In genomic region chr3:195270350-195271115, GRCh38 we compare ENCODE assay signal across 8 cellular contexts. TPM values are rescaled to one million over a fixed set of nuclear protein-coding genes. Genes with fewer than 3 reads are reported as not detected.
A peak's percentile ranks its signal among the peaks of the same experiment; 100 is the strongest.
DNase-seq lines count a peak whose midpoint lies in the region; ATAC-seq and TF ChIP-seq lines count a peak whose summit lies in the region.

No MANE protein-coding gene starts in this region.

- peaks cover 0 to 26% (median 17%) of the 10 kb centered on the region in 4 donors for H3K4me1 ChIP-seq in tibial nerve

- peak overlapping the region; percentile 25 to 90 (median 81) for H3K27ac ChIP-seq in tibial nerve

- peak overlapping the region; percentile 93 for H3K27ac Mint-ChIP-seq in nephron progenitor cell

- 0% methylated on average over 43 to 74 of the region's 84 CpGs for WGBS in tibial nerve, 2 donors

- H3K9me3 Mint-ChIP-seq in nephron progenitor cell, result no peaks in the 10 kb centered on the region

- no peak for TF ChIP-seq POLR2A in tibial nerve (IDR thresholded peaks at IDR 0.05)

- TF ChIP-seq CTCF in fibroblast of mammary gland (conservative IDR thresholded peaks at IDR 0.05; ENCODE audit: control insufficient read depth, insufficient read depth, low read depth, low read length) (no peak), nephron progenitor cell (IDR thresholded peaks at IDR 0.05) (no peak), tibial nerve (IDR thresholded peaks at IDR 0.05) (peak; percentile 69 to 84 (median 76))

- peaks cover 33% of the 10 kb centered on the region for H3K4me1 Mint-ChIP-seq in nephron progenitor cell

- no peaks in the 10 kb centered on the region for H3K9me3 ChIP-seq in tibial nerve

- H3K36me3 ChIP-seq in tibial nerve, result peaks cover 0 to 6% (median 0%) of the 10 kb centered on the region in 3 donors

- no peaks in the 10 kb centered on the region for H3K27me3 Mint-ChIP-seq in nephron progenitor cell (ENCODE audit: low read depth, poor library complexity)

- H3K4me3 Mint-ChIP-seq in nephron progenitor cell, result peak overlapping the region; percentile 90

- peaks cover 14% of the 10 kb centered on the region for H3K36me3 Mint-ChIP-seq in nephron progenitor cell (ENCODE audit: low read depth)

- in situ Hi-C loops in Caki2 (cut with HindIII; ENCODE audit: low pct_unique_long_range_greater_than_20kb, low sequenced_read_pairs), result no loop called here

- TF ChIP-seq EP300 in tibial nerve (IDR thresholded peaks at IDR 0.05), result no peak

- no peaks in the 10 kb centered on the region for H3K27me3 ChIP-seq in tibial nerve

- peak overlapping the region; percentile 89 for H3K4me3 ChIP-seq in fibroblast of mammary gland (ENCODE audit: control insufficient read depth, low read depth, low read length)
- peak overlapping the region; percentile 62 to 91 (median 76) for H3K4me3 ChIP-seq in tibial nerve

- peak; percentile 52 for ATAC-seq in GM19372 (IDR thresholded peaks at IDR 0.05; ENCODE audit: low read depth, unreplicated experiment)
- ATAC-seq in HG03442 (IDR thresholded peaks at IDR 0.05; ENCODE audit: unreplicated experiment), result peak; percentile 56

- DNase-seq in Caki2 (ENCODE audit: low read depth) (peak; percentile 74), NCI-H524 treated with DMSO at 0.1 percent for 48 hours (lab: John Stamatoyannopoulos, UW) (peak; percentile 17), fibroblast of mammary gland (ENCODE audit: low read depth) (peak; percentile 29), nephron progenitor cell (peak; percentile 69), tibial nerve (ENCODE audit: low spot score in 2 of 2) (peak in 1 of 2 donors; percentile 52)
- DNase-seq in activated CD8-positive, alpha-beta memory T cell treated with anti-CD3 and anti-CD28 coated beads, Interleukin-2, amount 50 U/mL, for 4 hours, result peak; percentile 70

RNA-seq across cellular contexts. Expression of gene XXYLT1, which starts 0.4 kb away (rescaled TPM):
- total RNA-seq in Caki2 (2014; rRNA removed; shearing (Covaris generic); ENCODE audit: low replicate concordance), result 29.4 and 45.9 TPM in 2 replicates
- 10 to 100 TPM in 3 of 4 donors, 1 to 10 TPM in 1; 9.6 to 17.7 (median 13.2) TPM for total RNA-seq in tibial nerve

Comparison
In these comparisons a context has a peak if more than half of its experiments do, and no peak if none do; other contexts are left out.
1. CTCF ChIP-seq: peak in tibial nerve (5 of 5); none in fibroblast of mammary gland (single experiment) and nephron progenitor cell (single experiment).